In the genomic region with DNA sequence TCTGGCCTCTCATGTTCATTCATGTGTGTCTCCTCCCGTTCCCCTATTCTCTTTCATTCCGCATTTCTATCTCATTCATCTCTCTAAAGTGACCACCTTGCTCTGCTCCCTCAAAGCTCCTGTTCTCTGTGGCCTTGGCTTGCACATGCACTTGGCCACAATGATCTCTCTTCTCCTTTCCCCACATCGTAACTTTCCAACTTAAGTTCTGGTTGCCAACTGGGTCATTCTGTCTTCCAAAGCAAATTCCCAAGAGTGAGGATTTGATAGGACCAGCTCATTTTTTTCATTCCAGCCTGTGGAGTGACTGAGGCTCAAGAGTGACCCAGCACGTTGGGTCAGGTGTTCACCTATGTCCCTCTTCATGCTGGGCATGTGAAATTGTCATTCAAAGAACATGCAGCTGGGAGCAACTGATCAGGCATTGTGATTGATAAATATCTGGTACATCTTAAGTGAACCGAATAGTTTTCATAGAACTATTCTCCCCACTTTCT, we compare ENCODE assay signal across 33 cellular contexts.
"Had no signal": no experiment of that assay in that cellular context is flagged by ENCODE, and none has a peak within 500 bp of the region (broad histone marks: within the 10 kb centered on the region; RNA-seq: fewer than 3 reads in every experiment).

No MANE protein-coding gene starts in this region.

- H3K4me1 ChIP-seq: adrenal gland, breast epithelium had no signal

- H3K9me3 ChIP-seq: adrenal gland, body of pancreas, breast epithelium had no signal

- H3K27ac ChIP-seq: adrenal gland, body of pancreas, breast epithelium, KMS-11, PC-9, RWPE1, VCaP had no signal

- H3K36me3 ChIP-seq: adrenal gland, breast epithelium had no signal

- H3K4me3 ChIP-seq: adrenal gland, body of pancreas, breast epithelium, PC-9 had no signal

- H3K4me2 ChIP-seq: KMS-11, PC-9 had no signal

- H3K27me3 ChIP-seq: adrenal gland, body of pancreas, breast epithelium had no signal

- DNase-seq: activated B cell treated with CpG ODN at 0.5 μM for 24 hours; activated CD4-positive, alpha-beta T cell treated with anti-CD3 and anti-CD28 coated beads for 4 hours; activated CD4-positive, alpha-beta T cell treated with anti-CD3 and anti-CD28 coated beads, Interleukin-2, amount 50 U/mL, for 4 hours; activated CD4-positive, CD25-positive, alpha-beta regulatory T cell treated with anti-CD3 and anti-CD28 coated beads, Interleukin-2, amount 50 U/mL, for 72 hours; activated CD8-positive, alpha-beta T cell treated with anti-CD3 and anti-CD28 coated beads for 36 hours; activated effector memory CD4-positive, alpha-beta T cell treated with anti-CD3 and anti-CD28 coated beads, Interleukin-2, amount 50 U/mL, for 16 hours; activated naive CD4-positive, alpha-beta T cell treated with Interleukin-2 at 50 U/mL for 16 hours; activated naive CD8-positive, alpha-beta T cell treated with anti-CD3 and anti-CD28 coated beads, Interleukin-2, amount 10 ng/mL, durations not matched to agents 7 days and 5 days; activated T-cell treated with anti-CD3 and anti-CD28 coated beads, Interleukin-2, amount 50 U/mL, for 1 hour; activated T-cell treated with anti-CD3 and anti-CD28 coated beads, Interleukin-2, amount 50 U/mL, for 72 hours; adrenal gland; body of pancreas; caudate nucleus; cerebellar nuclear complex; NCI-H1105 treated with DMSO at 0.1 percent for 48 hours; NCI-H1436; NCI-H1694; NCI-H1930; NCI-H2107; NCI-H2171; NCI-H524; PC-9; SIG-M5; SW 1271; T-helper 1 cell; T-helper 2 cell; T-helper 9 cell had no signal

- FAIRE-seq: astrocyte, RCC 7860 had no signal

- H2AFZ ChIP-seq: PC-9 had no signal

- H3K9ac ChIP-seq: KMS-11 had no signal
